In genomic region chr14:94081386-94081820, GRCh38 we compare ENCODE assay signal across 8 cellular contexts. TPM values are rescaled to one million over a fixed set of nuclear protein-coding genes. Genes with fewer than 3 reads are reported as not detected.
DNase-seq lines count a peak whose midpoint lies in the region; ATAC-seq, FAIRE-seq and TF ChIP-seq lines count a peak whose summit lies in the region.

No MANE protein-coding gene starts in this region.

- no peaks in the 10 kb centered on the region for H3K27me3 Mint-ChIP-seq in activated T-cell treated with anti-CD3 and anti-CD28 coated beads, Interleukin-2, amount 50 U/mL, for 72 hours (ENCODE audit: low read depth)

- intact Hi-C loops in left cardiac atrium (cut with DNase I) = loop anchor here in 1 of 2 donors (2.0 kb wide), 1 partner anchor 47 kb away; the partner anchor contains the start of gene IFI27L2

- FAIRE-seq in small intestine (lab: Jason Lieb, UNC) = no peak

- WGBS in small intestine, 3 donors = 0 to 1% (median 1%) methylated on average over 19 of the region's 19 CpGs

- H3K4me3 ChIP-seq in WI38 (ENCODE audit: low read depth, low read length) (peak overlapping the region; percentile 90), small intestine (ENCODE audit: low read depth in 1 of 2, low read length in 2 of 2) (peak overlapping the region; percentile 56 to 86)

- no peak for TF ChIP-seq CTCF in WI38 (IDR thresholded peaks at IDR 0.05; ENCODE audit: low read depth, low read length)

- H3K36me3 Mint-ChIP-seq in activated T-cell treated with anti-CD3 and anti-CD28 coated beads, Interleukin-2, amount 50 U/mL, for 72 hours (ENCODE audit: insufficient read depth in 2 of 2) = peaks cover 20 to 21% of the 10 kb centered on the region in 2 donors

- H3K27me3 ChIP-seq in small intestine (ENCODE audit: control insufficient read depth in 2 of 2, insufficient read depth in 2 of 2, low read length in 2 of 2) = no peaks in the 10 kb centered on the region

- peak in 1 of 2 donors; percentile 23 for DNase-seq in activated T-cell treated with anti-CD3 and anti-CD28 coated beads, Interleukin-2, amount 50 U/mL, for 72 hours
- DNase-seq in activated T-cell treated with anti-CD3 and anti-CD28 coated beads for 4 hours (no peak), left cardiac atrium (no peak), small intestine (peak; percentile 75), epidermal melanocyte (ENCODE audit: insufficient read length, low spot score) (no peak)
- no peak for DNase-seq in effector CD8-positive, alpha-beta T cell (lab: John Stamatoyannopoulos, UW)

- H3K4me3 Mint-ChIP-seq in activated T-cell treated with anti-CD3 and anti-CD28 coated beads, Interleukin-2, amount 50 U/mL, for 72 hours = peak overlapping the region; percentile 97 to 100

- H3K27ac ChIP-seq in small intestine (ENCODE audit: low read depth in 1 of 2, low read length in 1 of 2) = peak overlapping the region; percentile 28 to 96

- peaks cover 58% of the 10 kb centered on the region for H3K4me1 Mint-ChIP-seq in activated T-cell treated with anti-CD3 and anti-CD28 coated beads, Interleukin-2, amount 50 U/mL, for 72 hours (ENCODE audit: low read depth)

- no peaks in the 10 kb centered on the region for H3K9me3 ChIP-seq in small intestine (ENCODE audit: control insufficient read depth, low read depth)

- H3K4me1 ChIP-seq in small intestine (ENCODE audit: control insufficient read depth in 2 of 2, insufficient read depth in 1 of 2, low read depth in 1 of 2, low read length in 1 of 2) = peaks cover 13 to 25% of the 10 kb centered on the region in 2 donors

- peaks cover 0 to 1% of the 10 kb centered on the region in 2 donors for H3K9me3 Mint-ChIP-seq in activated T-cell treated with anti-CD3 and anti-CD28 coated beads, Interleukin-2, amount 50 U/mL, for 72 hours

- H3K36me3 ChIP-seq in small intestine (ENCODE audit: control insufficient read depth in 2 of 2, insufficient read depth in 2 of 2, low read length in 2 of 2) = peaks cover 2 to 6% of the 10 kb centered on the region in 2 donors

- peak overlapping the region; percentile 93 for H3K27ac Mint-ChIP-seq in activated T-cell treated with anti-CD3 and anti-CD28 coated beads, Interleukin-2, amount 50 U/mL, for 72 hours

- peak; percentile 25 to 37 for ATAC-seq in activated T-cell treated with anti-CD3 and anti-CD28 coated beads, Interleukin-2, amount 50 U/mL, for 72 hours (replicated peaks in 1 of 2)
- ATAC-seq in HG03066 (IDR thresholded peaks at IDR 0.05; ENCODE audit: low read depth, unreplicated experiment) = peak; percentile 18
- peak; percentile 1 to 34 for ATAC-seq in left cardiac atrium

RNA-seq across cellular contexts. Expression of gene IFI27L1, which starts 0.3 kb away (rescaled TPM):
- 10 to 100 TPM; 59.6 to 71.4 TPM for total RNA-seq in activated T-cell treated with anti-CD3 and anti-CD28 coated beads, Interleukin-2, amount 50 U/mL, for 72 hours
- total RNA-seq in left cardiac atrium = 10 to 100 TPM; 10.5 to 13.8 TPM
- polyA plus RNA-seq in small intestine = 10 to 100 TPM; 29.2 to 44.5 (median 29.8) TPM

RNA-seq across cellular contexts. Expression of gene DDX24, which starts 0.4 kb away (rescaled TPM):
- 100 to 1,000 TPM; 193 to 197 TPM for total RNA-seq in activated T-cell treated with anti-CD3 and anti-CD28 coated beads, Interleukin-2, amount 50 U/mL, for 72 hours
- 100 to 1,000 TPM; 166 to 253 TPM for total RNA-seq in left cardiac atrium
- polyA plus RNA-seq in small intestine = 10 to 100 TPM; 35.1 to 64.6 (median 51.2) TPM

RNA-seq across cellular contexts. Expression of gene IFI27, which starts 29.1 kb away (rescaled TPM):
- total RNA-seq in activated T-cell treated with anti-CD3 and anti-CD28 coated beads, Interleukin-2, amount 50 U/mL, for 72 hours = 1 to 10 TPM; 5.1 to 7.7 TPM
- total RNA-seq in left cardiac atrium = 100 to 1,000 TPM; 138 to 441 TPM
- 1,000 to 10,000 TPM in 1 of 3 donors, 100 to 1,000 TPM in 2; 285 to 1,277 (median 806) TPM for polyA plus RNA-seq in small intestine

RNA-seq across cellular contexts. Expression of gene IFI27L2, which starts 48.0 kb away (rescaled TPM):
- total RNA-seq in activated T-cell treated with anti-CD3 and anti-CD28 coated beads, Interleukin-2, amount 50 U/mL, for 72 hours = 10 to 100 TPM; 52.0 to 66.0 TPM
- total RNA-seq in left cardiac atrium = 10 to 100 TPM; 58.7 to 63.3 TPM
- 10 to 100 TPM; 23.0 to 96.7 (median 83.8) TPM for polyA plus RNA-seq in small intestine

RNA-seq across cellular contexts. Expression of gene OTUB2, which starts 55.3 kb away (rescaled TPM):
- total RNA-seq in activated T-cell treated with anti-CD3 and anti-CD28 coated beads, Interleukin-2, amount 50 U/mL, for 72 hours = 1 to 10 TPM; 1.9 to 2.1 TPM
- total RNA-seq in left cardiac atrium = under 1 TPM; 0.24 to 0.56 TPM
- polyA plus RNA-seq in small intestine = 1 to 10 TPM in 1 of 3 donors, under 1 TPM in 2; 0.22 to 1.4 (median 0.54) TPM

Comparison
In these comparisons a context has a peak if more than half of its experiments do, and no peak if none do; other contexts are left out.
1. RNA of gene IFI27L1, which starts 0.3 kb away (total RNA-seq): 59.6 to 71.4 TPM in activated T-cell treated with anti-CD3 and anti-CD28 coated beads, Interleukin-2, amount 50 U/mL, for 72 hours; 10.5 to 13.8 TPM in left cardiac atrium; every median in the first group is over 4 times any median in the second.
2. RNA of gene IFI27, which starts 29.1 kb away (total RNA-seq): 138 to 441 TPM in left cardiac atrium; 5.1 to 7.7 TPM in activated T-cell treated with anti-CD3 and anti-CD28 coated beads, Interleukin-2, amount 50 U/mL, for 72 hours; every median in the first group is over 10 times any median in the second.
3. Peak in every context shown above with its lines, with median percentiles within 50 percentile points of each other: ATAC-seq.